ENCODE assay signal across 8 cellular contexts in genomic region chr15:69451951-69452701, GRCh38. TPM values are rescaled to one million over a fixed set of nuclear protein-coding genes. Genes with fewer than 3 reads are reported as not detected.
DNase-seq lines count a peak whose midpoint lies in the region; ATAC-seq and TF ChIP-seq lines count a peak whose summit lies in the region.

No MANE protein-coding gene starts in this region.

- H3K4me3 ChIP-seq in AG09309 (ENCODE audit: control insufficient read depth, low read depth, low read length) (peak overlapping the region; percentile 72), coronary artery (peak overlapping the region; percentile 97), lower lobe of right lung (peak overlapping the region; percentile 89), tibial nerve (peak overlapping the region; percentile 85 to 97 (median 90))

- DNase-seq in AG09309 (ENCODE audit: low read depth) (no peak), SIG-M5 (lab: John Stamatoyannopoulos, UW) (peak; percentile 80), coronary artery (ENCODE audit: low spot score) (peak; percentile 81), lower lobe of right lung (peak; percentile 63), tibial nerve (ENCODE audit: low spot score in 2 of 2) (peak in 1 of 2 donors; percentile 17), COR-L47 (lab: John Stamatoyannopoulos, UW) (no peak)

- H3K36me3 ChIP-seq in lower lobe of right lung (peaks cover 26% of the 10 kb centered on the region), tibial nerve (peaks cover 0 to 21% (median 9%) of the 10 kb centered on the region in 3 donors)

- H3K27me3 ChIP-seq in lower lobe of right lung (ENCODE audit: low read depth), result no peaks in the 10 kb centered on the region
- no peaks in the 10 kb centered on the region for H3K27me3 ChIP-seq in tibial nerve

- intact Hi-C loops in lower lobe of right lung (cut with DNase I), result no loop called here

- peak overlapping the region; percentile 82 to 98 for H3K27ac ChIP-seq in coronary artery
- peak overlapping the region; percentile 89 for H3K27ac ChIP-seq in lower lobe of right lung
- peak overlapping the region; percentile 34 to 95 (median 90) for H3K27ac ChIP-seq in tibial nerve

- H3K9me3 ChIP-seq in lower lobe of right lung, result no peaks in the 10 kb centered on the region
- H3K9me3 ChIP-seq in tibial nerve, result no peaks in the 10 kb centered on the region

- TF ChIP-seq EP300 in tibial nerve (IDR thresholded peaks at IDR 0.05), result no peak

- 20 to 30% methylated on average over 32 of the region's 32 CpGs for WGBS in tibial nerve, 2 donors

- no peak for TF ChIP-seq POLR2A in tibial nerve (IDR thresholded peaks at IDR 0.05)

- H3K4me1 ChIP-seq in lower lobe of right lung (peaks cover 27% of the 10 kb centered on the region), tibial nerve (peaks cover 0 to 37% (median 19%) of the 10 kb centered on the region in 4 donors)

- no peak for TF ChIP-seq CTCF in AG09309 (IDR thresholded peaks at IDR 0.05; ENCODE audit: control insufficient read depth, insufficient read depth, low read depth, low read length, missing control alignments)
- no peak for TF ChIP-seq CTCF in coronary artery (IDR thresholded peaks at IDR 0.05)
- TF ChIP-seq CTCF in lower lobe of right lung (IDR thresholded peaks at IDR 0.05), result no peak
- no peak for TF ChIP-seq CTCF in tibial nerve (IDR thresholded peaks at IDR 0.05)

- ATAC-seq in GM18870 (IDR thresholded peaks at IDR 0.05; ENCODE audit: unreplicated experiment) (peak; percentile 22), HG03097 (IDR thresholded peaks at IDR 0.05; ENCODE audit: low FRiP score, unreplicated experiment) (peak; percentile 24), lower lobe of right lung (peak; percentile 43 to 52)

RNA-seq across cellular contexts. Expression of gene RPLP1, which starts 0.5 kb away (rescaled TPM):
- total RNA-seq in lower lobe of right lung (1,283 TPM), tibial nerve (100 to 1,000 TPM; 435 to 693 (median 620) TPM)

RNA-seq across cellular contexts. Expression of gene KIF23, which starts 38.0 kb away (rescaled TPM):
- 1.3 TPM for total RNA-seq in lower lobe of right lung
- 10 to 100 TPM in 2 of 4 donors, 1 to 10 TPM in 2; 4.5 to 13.2 (median 8.9) TPM for total RNA-seq in tibial nerve

Comparison
In these comparisons a context has a peak if more than half of its experiments do, and no peak if none do; other contexts are left out.
1. DNase-seq: peak in SIG-M5 (single experiment), coronary artery (single experiment) and lower lobe of right lung (single experiment); none in AG09309 (single experiment) and COR-L47 (single experiment).
2. Peak in every context shown above with its lines, with median percentiles within 50 percentile points of each other: H3K4me3 ChIP-seq, ATAC-seq and H3K27ac ChIP-seq.